9 cellular contexts compared by ENCODE assay signal in genomic region chr1:103514920-103515503, GRCh38. TPM values are rescaled to one million over a fixed set of nuclear protein-coding genes. Genes with fewer than 3 reads are reported as not detected.
DNase-seq lines count a peak whose midpoint lies in the region; ATAC-seq and TF ChIP-seq lines count a peak whose summit lies in the region.
"Had no signal": no experiment of that assay in that cellular context is flagged by ENCODE, and none has a peak within 500 bp of the region (broad histone marks: within the 10 kb centered on the region; RNA-seq: fewer than 3 reads in every experiment).

No MANE protein-coding gene starts in this region.

- TF ChIP-seq POLR2A in body of pancreas (IDR thresholded peaks at IDR 0.05) = no peak

- no peaks in the 10 kb centered on the region for H3K4me1 Mint-ChIP-seq in type B pancreatic cell (ENCODE audit: unreplicated experiment)

- H3K36me3 ChIP-seq in body of pancreas (replicated peaks in 1 of 2; ENCODE audit: insufficient read depth in 1 of 2, low read depth in 2 of 2) = no peaks in the 10 kb centered on the region

- no peak overlapping the region for H3K27ac Mint-ChIP-seq in type B pancreatic cell

- no peaks in the 10 kb centered on the region for H3K27me3 ChIP-seq in body of pancreas

- TF ChIP-seq CTCF in body of pancreas (IDR thresholded peaks at IDR 0.05) (peak; percentile 17 to 80 (median 70)), type B pancreatic cell (conservative IDR thresholded peaks at IDR 0.05) (peak; percentile 86)

- peak; percentile 90 for ATAC-seq in GM19468 (IDR thresholded peaks at IDR 0.05; ENCODE audit: extremely low read depth, unreplicated experiment)
- ATAC-seq in HG03439 (IDR thresholded peaks at IDR 0.05; ENCODE audit: unreplicated experiment) = peak; percentile 78
- ATAC-seq in body of pancreas = peak; percentile 67
- peak; percentile 56 for ATAC-seq in left colon

- no peak overlapping the region for H3K4me3 ChIP-seq in body of pancreas

- no peaks in the 10 kb centered on the region for H3K4me1 ChIP-seq in body of pancreas

- H3K4me3 Mint-ChIP-seq in type B pancreatic cell = no peak overlapping the region
- H3K4me3 Mint-ChIP-seq: CD8-positive, alpha-beta memory T cell had no signal

- H3K36me3 Mint-ChIP-seq in type B pancreatic cell = no peaks in the 10 kb centered on the region

- no peaks in the 10 kb centered on the region for H3K27me3 Mint-ChIP-seq in type B pancreatic cell
- H3K27me3 Mint-ChIP-seq: CD8-positive, alpha-beta memory T cell had no signal

- H3K9me3 ChIP-seq in body of pancreas = no peaks in the 10 kb centered on the region

- intact Hi-C loops in body of pancreas (cut with DNase I) (no loop called here), left colon (cut with DNase I, micrococcal nuclease) (no loop called here)

- H3K9me3 Mint-ChIP-seq in type B pancreatic cell = no peaks in the 10 kb centered on the region

- H3K27ac ChIP-seq in body of pancreas = no peak overlapping the region

- 11 to 26% methylated on average over 1 of the region's 1 CpG for WGBS in body of pancreas, 2 donors

- peak; percentile 71 for DNase-seq in NCI-H2107 treated with DMSO at 0.1 percent for 48 hours (lab: John Stamatoyannopoulos, UW; ENCODE audit: unreplicated experiment)
- DNase-seq in NCI-H2107 (lab: John Stamatoyannopoulos, UW) = no peak
- peak; percentile 26 for DNase-seq in NCI-H748 treated with DMSO at 0.1 percent for 48 hours (lab: John Stamatoyannopoulos, UW)
- DNase-seq in body of pancreas = peak in 2 of 4 donors; percentile 7 to 19
- no peak for DNase-seq in left colon
- DNase-seq in type B pancreatic cell (ENCODE audit: extremely low spot score, unreplicated experiment) = no peak

RNA-seq across cellular contexts. Expression of gene RNPC3, which starts 10.5 kb away (rescaled TPM):
- total RNA-seq in body of pancreas = 10 to 100 TPM; 42.3 to 74.2 TPM
- total RNA-seq in left colon = 10 to 100 TPM; 20.5 to 22.7 TPM
- total RNA-seq in type B pancreatic cell (ENCODE audit: low replicate concordance) = 20.0 and 20.5 TPM in 2 replicates

RNA-seq across cellular contexts. Expression of gene AMY2B, which starts 56.4 kb away (rescaled TPM):
- 1,000 to 10,000 TPM in 1 of 2 donors, 100 to 1,000 TPM in 1; 894 to 1,483 TPM for total RNA-seq in body of pancreas
- 10 to 100 TPM in 1 of 2 donors, 1 to 10 TPM in 1; 8.7 to 10.7 TPM for total RNA-seq in left colon
- 7.0 and 7.5 TPM in 2 replicates for total RNA-seq in type B pancreatic cell (ENCODE audit: low replicate concordance)

Comparison
In these comparisons a context has a peak if more than half of its experiments do, and no peak if none do; other contexts are left out.
1. DNase-seq: peak in NCI-H2107 treated with DMSO at 0.1 percent for 48 hours (single experiment) and NCI-H748 treated with DMSO at 0.1 percent for 48 hours (single experiment); none in NCI-H2107 (single experiment), left colon (0 of 2) and type B pancreatic cell (single experiment).
2. RNA of gene AMY2B, which starts 56.4 kb away (total RNA-seq): 894 to 1,483 TPM in body of pancreas; 8.7 to 10.7 TPM in left colon and 7.0 to 7.5 TPM in type B pancreatic cell; every median in the first group is over 10 times any median in the second.
3. Peak in every context shown above with its lines, with median percentiles within 50 percentile points of each other: ATAC-seq.